Comparison of ENCODE assay signal across 23 cellular contexts in the genomic region with DNA sequence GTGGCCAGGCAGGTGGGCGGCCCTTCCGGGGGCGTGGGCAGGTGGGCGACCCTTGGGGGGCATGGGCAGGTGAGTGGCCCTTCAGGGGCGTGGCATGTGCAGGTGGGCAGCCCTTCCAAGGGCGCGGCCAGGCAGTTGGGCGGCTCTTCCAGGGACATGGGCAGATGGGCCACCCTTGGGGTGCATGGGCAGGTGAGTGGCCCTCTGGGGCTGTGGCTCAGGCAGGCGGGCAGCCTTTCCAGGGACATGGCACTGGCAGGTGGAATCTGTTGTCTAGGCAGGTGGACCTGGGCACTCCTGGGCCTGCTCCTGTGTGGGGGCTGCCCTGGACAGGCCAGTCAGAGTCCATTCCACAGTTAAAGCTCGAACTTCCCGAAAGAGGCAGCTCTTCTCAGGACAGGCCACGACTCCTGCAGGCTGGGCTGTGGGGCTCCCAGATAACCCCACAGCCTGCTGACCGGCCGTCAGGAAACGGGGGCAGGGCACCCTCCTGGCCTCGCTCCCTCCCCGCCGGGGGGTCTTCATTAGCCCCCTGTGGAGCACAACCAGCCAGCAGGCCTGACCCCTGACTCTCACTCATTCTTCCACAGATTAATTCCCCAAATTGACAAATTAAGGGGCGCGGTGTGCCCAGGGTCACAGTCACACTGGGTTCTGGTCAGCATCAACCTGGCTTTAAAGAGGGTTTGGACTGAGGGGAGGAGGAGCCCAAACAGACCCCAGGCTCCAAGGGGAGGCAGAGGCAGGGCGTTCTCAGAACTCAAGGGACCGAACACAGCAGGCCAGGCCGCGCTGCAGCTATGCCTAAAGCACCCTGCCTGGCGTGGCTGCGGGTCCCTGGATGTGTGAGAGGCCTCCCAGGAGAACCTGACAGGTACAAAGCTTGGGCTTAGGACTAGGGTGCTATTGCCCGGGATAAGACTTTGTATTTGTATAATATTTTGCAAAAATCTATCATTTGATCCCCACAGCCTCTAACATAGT.
DNase-seq lines count a peak whose midpoint lies in the region; ATAC-seq and TF ChIP-seq lines count a peak whose summit lies in the region.
"Had no signal": no experiment of that assay in that cellular context is flagged by ENCODE, and none has a peak within 500 bp of the region (broad histone marks: within the 10 kb centered on the region; RNA-seq: fewer than 3 reads in every experiment).

No MANE protein-coding gene starts in this region.

- no peaks in the 10 kb centered on the region for H3K9me3 Mint-ChIP-seq in activated T-cell treated with anti-CD3 and anti-CD28 coated beads, Interleukin-2, amount 50 U/mL, for 72 hours
- no peaks in the 10 kb centered on the region for H3K9me3 Mint-ChIP-seq in chondrocyte (ENCODE audit: low read depth)
- H3K9me3 Mint-ChIP-seq in stimulated activated memory B cell treated with anti-CD40 and anti-IgM and Interleukin-4, amounts not matched to agents 10 μg/mL and 1 μg/mL and 100 μg/mL, for 72 hours = peaks cover 4% of the 10 kb centered on the region
- H3K9me3 Mint-ChIP-seq in CD14-positive monocyte = peaks cover 0 to 30% (median 7%) of the 10 kb centered on the region in 7 donors
- H3K9me3 Mint-ChIP-seq: activated T-cell treated with anti-CD3 and anti-CD28 coated beads, Interleukin-2, amount 50 U/mL, for 24 hours had no signal

- H3K4me1 Mint-ChIP-seq in activated T-cell treated with anti-CD3 and anti-CD28 coated beads, Interleukin-2, amount 50 U/mL, for 72 hours (ENCODE audit: low read depth) = no peaks in the 10 kb centered on the region
- H3K4me1 Mint-ChIP-seq in chondrocyte (ENCODE audit: low read depth) (peaks cover 8% of the 10 kb centered on the region), CD14-positive monocyte (peaks cover 15% of the 10 kb centered on the region)
- no peaks in the 10 kb centered on the region for H3K4me1 Mint-ChIP-seq in stimulated activated memory B cell treated with anti-CD40 and anti-IgM and Interleukin-4, amounts not matched to agents 10 μg/mL and 1 μg/mL and 100 μg/mL, for 72 hours
- H3K4me1 Mint-ChIP-seq: activated CD4-positive, alpha-beta T cell treated with anti-CD3 and anti-CD28 coated beads for 36 hours had no signal

- H3K36me3 Mint-ChIP-seq in activated T-cell treated with anti-CD3 and anti-CD28 coated beads, Interleukin-2, amount 50 U/mL, for 72 hours (ENCODE audit: insufficient read depth in 2 of 2) = no peaks in the 10 kb centered on the region
- no peaks in the 10 kb centered on the region for H3K36me3 Mint-ChIP-seq in chondrocyte (ENCODE audit: low read depth)
- H3K36me3 Mint-ChIP-seq in stimulated activated memory B cell treated with anti-CD40 and anti-IgM and Interleukin-4, amounts not matched to agents 10 μg/mL and 1 μg/mL and 100 μg/mL, for 72 hours = no peaks in the 10 kb centered on the region
- no peaks in the 10 kb centered on the region for H3K36me3 Mint-ChIP-seq in CD14-positive monocyte

- no peaks in the 10 kb centered on the region for H3K27me3 Mint-ChIP-seq in activated T-cell treated with anti-CD3 and anti-CD28 coated beads, Interleukin-2, amount 50 U/mL, for 72 hours (ENCODE audit: low read depth)
- peaks cover 10% of the 10 kb centered on the region for H3K27me3 Mint-ChIP-seq in chondrocyte (ENCODE audit: low read depth)
- peaks cover 20% of the 10 kb centered on the region for H3K27me3 Mint-ChIP-seq in stimulated activated memory B cell treated with anti-CD40 and anti-IgM and Interleukin-4, amounts not matched to agents 10 μg/mL and 1 μg/mL and 100 μg/mL, for 72 hours
- peaks cover 4 to 6% (median 5%) of the 10 kb centered on the region in 3 donors for H3K27me3 Mint-ChIP-seq in CD14-positive monocyte (ENCODE audit: low read depth in 3 of 3)
- H3K27me3 Mint-ChIP-seq: activated T-cell treated with anti-CD3 and anti-CD28 coated beads, Interleukin-2, amount 50 U/mL, for 24 hours had no signal

- no peak for TF ChIP-seq CTCF in chondrocyte (IDR thresholded peaks at IDR 0.05)
- no peak for TF ChIP-seq CTCF in CD14-positive monocyte (IDR thresholded peaks at IDR 0.05)

- intact Hi-C loops in CD14-positive monocyte (cut with micrococcal nuclease) = no loop called here

- H3K4me3 Mint-ChIP-seq in activated T-cell treated with anti-CD3 and anti-CD28 coated beads, Interleukin-2, amount 50 U/mL, for 72 hours = no peak overlapping the region
- H3K4me3 Mint-ChIP-seq in chondrocyte (ENCODE audit: unreplicated experiment) (no peak overlapping the region), CD14-positive monocyte (no peak overlapping the region)
- H3K4me3 Mint-ChIP-seq in stimulated activated memory B cell treated with anti-CD40 and anti-IgM and Interleukin-4, amounts not matched to agents 10 μg/mL and 1 μg/mL and 100 μg/mL, for 72 hours = no peak overlapping the region
- H3K4me3 Mint-ChIP-seq: activated CD4-positive, alpha-beta T cell treated with anti-CD3 and anti-CD28 coated beads for 36 hours; activated T-cell treated with anti-CD3 and anti-CD28 coated beads, Interleukin-2, amount 50 U/mL, for 24 hours had no signal

- no peak overlapping the region for H3K27ac Mint-ChIP-seq in activated T-cell treated with anti-CD3 and anti-CD28 coated beads, Interleukin-2, amount 50 U/mL, for 72 hours
- H3K27ac Mint-ChIP-seq in chondrocyte (ENCODE audit: unreplicated experiment) (no peak overlapping the region), CD14-positive monocyte (no peak overlapping the region)
- H3K27ac Mint-ChIP-seq in stimulated activated memory B cell treated with anti-CD40 and anti-IgM and Interleukin-4, amounts not matched to agents 10 μg/mL and 1 μg/mL and 100 μg/mL, for 72 hours = no peak overlapping the region
- H3K27ac Mint-ChIP-seq: activated CD4-positive, alpha-beta T cell treated with anti-CD3 and anti-CD28 coated beads for 36 hours; activated T-cell treated with anti-CD3 and anti-CD28 coated beads, Interleukin-2, amount 50 U/mL, for 24 hours; progenitor cell of endocrine pancreas had no signal

- no peak for DNase-seq in activated T-cell treated with anti-CD3 and anti-CD28 coated beads, Interleukin-2, amount 50 U/mL, for 72 hours
- DNase-seq in activated T-cell treated with anti-CD3 and anti-CD28 coated beads, Interleukin-2, amount 50 U/mL, for 48 hours = no peak
- peak; percentile 10 for DNase-seq in NAMALWA (ENCODE audit: low spot score)
- peak; percentile 86 for DNase-seq in chondrocyte (ENCODE audit: low spot score)
- DNase-seq in OCI-M2 (lab: John Stamatoyannopoulos, UW; ENCODE audit: unreplicated experiment) = no peak
- DNase-seq in HuH-7 (ENCODE audit: low spot score) = no peak
- DNase-seq in CD14-positive monocyte (ENCODE audit: low spot score) = no peak
- DNase-seq: activated gamma-delta T cell treated with Interleukin-2 at 50 U/mL for 16 hours; activated T-cell treated with anti-CD3 and anti-CD28 coated beads, Interleukin-2, amount 50 U/mL, for 24 hours; erythroblast; left ventricle myocardium superior; NCI-H1092 treated with DMSO at 0.1 percent for 48 hours; NCI-H1694 treated with DMSO at 0.1 percent for 48 hours; NCI-H2171; PC-3; SHP77 treated with DMSO at 0.1 percent for 48 hours; SW 1271; tibial artery had no signal

- peak; percentile 23 to 29 for ATAC-seq in activated T-cell treated with anti-CD3 and anti-CD28 coated beads, Interleukin-2, amount 50 U/mL, for 72 hours (replicated peaks in 1 of 2)
- peak; percentile 42 for ATAC-seq in stimulated activated memory B cell treated with anti-CD40 and anti-IgM and Interleukin-4, amounts not matched to agents 10 μg/mL and 1 μg/mL and 100 μg/mL, for 72 hours
- ATAC-seq: activated CD4-positive, alpha-beta T cell treated with anti-CD3 and anti-CD28 coated beads for 36 hours; GM12878; left ventricle myocardium superior; PC-3; sciatic nerve had no signal

Comparison
In these comparisons a context has a peak if more than half of its experiments do, and no peak if none do; other contexts are left out.
1. DNase-seq: peak in NAMALWA (single experiment) and chondrocyte (single experiment); none in activated T-cell treated with anti-CD3 and anti-CD28 coated beads, Interleukin-2, amount 50 U/mL, for 72 hours (0 of 2), activated T-cell treated with anti-CD3 and anti-CD28 coated beads, Interleukin-2, amount 50 U/mL, for 48 hours (0 of 2), OCI-M2 (single experiment), HuH-7 (single experiment) and CD14-positive monocyte (single experiment).